Comparison of ENCODE assay signal across 23 cellular contexts in the genomic region with DNA sequence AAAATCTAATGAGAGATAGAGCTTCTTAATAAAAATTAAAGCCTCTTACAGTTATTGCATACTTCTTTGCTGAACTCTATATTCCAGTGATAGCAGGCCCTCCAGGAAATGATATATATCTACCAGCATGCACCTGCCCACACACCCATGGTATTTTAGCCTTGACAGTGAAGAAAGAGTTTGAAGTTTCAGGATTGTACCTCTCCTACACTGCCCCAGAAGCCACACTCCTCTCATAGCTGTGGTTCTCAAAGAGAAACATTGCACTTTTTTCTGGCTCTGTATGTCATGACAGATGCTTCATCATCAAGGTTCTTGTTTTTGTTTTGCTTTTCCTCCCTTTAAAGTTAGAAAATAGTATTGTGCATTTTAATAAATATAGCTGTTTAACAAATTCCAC.
"Had no signal": no experiment of that assay in that cellular context is flagged by ENCODE, and none has a peak within 500 bp of the region (broad histone marks: within the 10 kb centered on the region; RNA-seq: fewer than 3 reads in every experiment).

No MANE protein-coding gene starts in this region.

- H3K4me1 Mint-ChIP-seq: activated B cell treated with CpG ODN at 0.5 μM for 24 hours had no signal

- H3K9me3 Mint-ChIP-seq: activated B cell treated with CpG ODN at 0.5 μM for 24 hours; activated naive CD4-positive, alpha-beta T cell treated with anti-CD3 and anti-CD28 coated beads for 36 hours; activated naive CD8-positive, alpha-beta T cell treated with anti-CD3 and anti-CD28 coated beads, Interleukin-2, amount 10 ng/mL, durations not matched to agents 7 days and 5 days; activated T-cell treated with anti-CD3 and anti-CD28 coated beads, Interleukin-2, amount 50 U/mL, for 24 hours; activated T-helper 1 cell treated with anti-CD3 and anti-CD28 coated beads, Interleukin-12 subunit alpha, Interleukin-12 subunit beta, Interleukin-2, Interleukin-4 antibody, amounts not matched to agents 30 ng/mL and 10 ng/mL and 1 ng/mL, durations not matched to agents 14 hours and 24 hours and 36 hours; T-helper 1 cell treated with Interleukin-12 subunit alpha and Interleukin-12 subunit beta and Interleukin-4 antibody, amounts not matched to agents 30 μg/mL and 1 μg/mL, for 36 hours had no signal

- H3K27ac Mint-ChIP-seq: activated B cell treated with CpG ODN at 0.5 μM for 24 hours; activated CD8-positive, alpha-beta memory T cell treated with anti-CD3 and anti-CD28 coated beads, Interleukin-2, amount 10 ng/mL, durations not matched to agents 7 days and 5 days; activated naive CD4-positive, alpha-beta T cell treated with anti-CD3 and anti-CD28 coated beads for 36 hours; activated naive CD8-positive, alpha-beta T cell treated with anti-CD3 and anti-CD28 coated beads, Interleukin-2, amount 10 ng/mL, durations not matched to agents 7 days and 5 days; activated T-cell treated with anti-CD3 and anti-CD28 coated beads, Interleukin-2, amount 50 U/mL, for 24 hours; activated T-helper 1 cell treated with anti-CD3 and anti-CD28 coated beads, Interleukin-12 subunit alpha, Interleukin-12 subunit beta, Interleukin-2, Interleukin-4 antibody, amounts not matched to agents 30 ng/mL and 10 ng/mL and 1 ng/mL, durations not matched to agents 14 hours and 24 hours and 36 hours; T-helper 1 cell treated with Interleukin-12 subunit alpha and Interleukin-12 subunit beta and Interleukin-4 antibody, amounts not matched to agents 30 μg/mL and 1 μg/mL, for 36 hours had no signal

- H3K4me3 ChIP-seq: ascending aorta, cardiac muscle cell, K562 had no signal

- H3K27ac ChIP-seq: ascending aorta, brain microvascular endothelial cell, cardiac muscle cell had no signal

- H3K36me3 Mint-ChIP-seq: activated CD8-positive, alpha-beta memory T cell treated with anti-CD3 and anti-CD28 coated beads, Interleukin-2, amount 10 ng/mL, durations not matched to agents 7 days and 5 days; activated naive CD8-positive, alpha-beta T cell treated with anti-CD3 and anti-CD28 coated beads, Interleukin-2, amount 10 ng/mL, durations not matched to agents 7 days and 5 days had no signal

- H3K4me3 Mint-ChIP-seq: activated B cell treated with CpG ODN at 0.5 μM for 24 hours; activated CD8-positive, alpha-beta memory T cell treated with anti-CD3 and anti-CD28 coated beads, Interleukin-2, amount 10 ng/mL, durations not matched to agents 7 days and 5 days; activated naive CD4-positive, alpha-beta T cell treated with anti-CD3 and anti-CD28 coated beads for 36 hours; activated naive CD8-positive, alpha-beta T cell treated with anti-CD3 and anti-CD28 coated beads, Interleukin-2, amount 10 ng/mL, durations not matched to agents 7 days and 5 days; activated T-cell treated with anti-CD3 and anti-CD28 coated beads, Interleukin-2, amount 50 U/mL, for 24 hours; activated T-helper 1 cell treated with anti-CD3 and anti-CD28 coated beads, Interleukin-12 subunit alpha, Interleukin-12 subunit beta, Interleukin-2, Interleukin-4 antibody, amounts not matched to agents 30 ng/mL and 10 ng/mL and 1 ng/mL, durations not matched to agents 14 hours and 24 hours and 36 hours; T-helper 1 cell treated with Interleukin-12 subunit alpha and Interleukin-12 subunit beta and Interleukin-4 antibody, amounts not matched to agents 30 μg/mL and 1 μg/mL, for 36 hours had no signal

- ATAC-seq: activated CD8-positive, alpha-beta memory T cell treated with anti-CD3 and anti-CD28 coated beads, Interleukin-2, amount 10 ng/mL, durations not matched to agents 7 days and 5 days; K562; PC-3 had no signal

- H3K27me3 Mint-ChIP-seq: activated B cell treated with CpG ODN at 0.5 μM for 24 hours; activated CD8-positive, alpha-beta memory T cell treated with anti-CD3 and anti-CD28 coated beads, Interleukin-2, amount 10 ng/mL, durations not matched to agents 7 days and 5 days; activated naive CD8-positive, alpha-beta T cell treated with anti-CD3 and anti-CD28 coated beads, Interleukin-2, amount 10 ng/mL, durations not matched to agents 7 days and 5 days; activated T-cell treated with anti-CD3 and anti-CD28 coated beads, Interleukin-2, amount 50 U/mL, for 24 hours had no signal

- DNase-seq: activated B cell treated with CpG ODN at 0.5 μM for 24 hours; activated CD4-positive, alpha-beta T cell treated with anti-CD3 and anti-CD28 coated beads for 4 hours; activated CD8-positive, alpha-beta memory T cell treated with anti-CD3 and anti-CD28 coated beads, Interleukin-2, amount 10 ng/mL, durations not matched to agents 7 days and 5 days; activated effector memory CD4-positive, alpha-beta T cell treated with anti-CD3 and anti-CD28 coated beads, Interleukin-2, amount 50 U/mL, for 16 hours; activated naive CD4-positive, alpha-beta T cell treated with anti-CD3 and anti-CD28 coated beads for 36 hours; activated naive CD8-positive, alpha-beta T cell treated with anti-CD3 and anti-CD28 coated beads, Interleukin-2, amount 10 ng/mL, durations not matched to agents 7 days and 5 days; activated T-cell treated with anti-CD3 and anti-CD28 coated beads, Interleukin-2, amount 50 U/mL, for 24 hours; amniotic stem cell; brain microvascular endothelial cell; Karpas-422; MM.1S; NCI-H1105; NCI-H1436; NCI-H187; NCI-H2081; PC-3; SHP77 treated with DMSO at 0.1 percent for 48 hours; T1000 had no signal
